In the genomic region with DNA sequence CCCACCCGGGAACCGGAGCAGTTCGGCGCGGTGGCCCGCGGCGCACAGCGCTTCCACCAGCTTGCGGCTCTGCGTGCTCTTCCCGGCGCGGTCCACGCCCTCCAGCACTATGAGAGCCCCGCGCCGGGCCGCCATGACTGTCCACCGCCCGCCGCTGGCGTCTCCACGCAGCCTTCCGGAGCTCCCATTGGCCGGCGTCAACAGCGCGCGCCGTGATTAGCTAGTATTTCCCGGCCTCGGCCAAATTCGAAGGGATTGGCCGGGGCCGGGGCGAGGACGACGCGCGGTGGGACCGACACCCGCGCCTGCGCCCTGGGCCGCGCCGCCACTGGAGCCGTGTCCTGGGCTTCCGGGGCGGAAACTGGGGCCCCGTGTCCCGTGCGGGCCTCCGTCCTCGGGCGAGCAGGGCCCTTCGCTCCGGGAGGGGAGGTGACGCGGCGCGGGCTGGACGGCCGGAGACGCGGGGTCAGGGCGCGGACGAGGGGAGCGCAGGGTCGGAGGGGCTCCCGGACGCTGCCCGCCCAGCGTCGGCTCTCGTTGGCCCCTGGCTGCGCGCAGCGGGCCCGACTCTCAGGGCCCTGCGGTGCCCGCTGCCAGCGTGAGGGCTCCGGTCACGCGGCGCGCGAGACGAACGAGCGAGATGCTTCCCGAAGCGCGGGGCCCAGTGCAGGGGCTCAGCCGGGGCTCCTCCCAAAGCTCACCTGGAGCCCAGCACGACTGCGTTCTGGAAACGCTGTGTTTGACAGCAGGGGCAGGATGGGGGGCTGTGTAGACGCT, we compare ENCODE assay signal across 1 cellular context.
TF ChIP-seq lines count a peak whose summit lies in the region.

A gene with protein sequence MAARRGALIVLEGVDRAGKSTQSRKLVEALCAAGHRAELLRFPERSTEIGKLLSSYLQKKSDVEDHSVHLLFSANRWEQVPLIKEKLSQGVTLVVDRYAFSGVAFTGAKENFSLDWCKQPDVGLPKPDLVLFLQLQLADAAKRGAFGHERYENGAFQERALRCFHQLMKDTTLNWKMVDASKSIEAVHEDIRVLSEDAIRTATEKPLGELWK (minus strand): TSS at position 167 of the 777 bp plus-strand sequence. CDS start 32 bp downstream, at position 135.

TF ChIP-seq in GM12878, 131 proteins besides CTCF, POLR2A, EP300 and RAD21 (continued from another document and continues in another):
- TF ChIP-seq SIN3A (IDR thresholded peaks at IDR 0.05; ENCODE audit: low read depth, low read length) (no peak; the same call in 1 of the 2 replicates), IRF3 (IDR thresholded peaks at IDR 0.05) (0 out of 2 replicates have a peak, but pooled peaks have one; percentile 56), CEBPB (IDR thresholded peaks at IDR 0.05; ENCODE audit: borderline replicate concordance in 1 of 2, low read depth in 2 of 2, low read length in 2 of 2) (no peak), HSF1 (IDR thresholded peaks at IDR 0.05; ENCODE audit: low read depth, low read length) (no peak), SMARCA5 (IDR thresholded peaks at IDR 0.05) (peak; percentile 65; the same call in 1 of the 2 replicates), YY1 (IDR thresholded peaks at IDR 0.05; ENCODE audit: low read depth, low read length) (peak; percentile 96), ZBTB33 (IDR thresholded peaks at IDR 0.05) (no peak), KLF5 (IDR thresholded peaks at IDR 0.05; ENCODE audit: partially characterized antibody) (no peak), POLR2AphosphoS5 (IDR thresholded peaks at IDR 0.05; ENCODE audit: low read length) (peak; percentile 85), ASH2L (IDR thresholded peaks at IDR 0.05; ENCODE audit: borderline replicate concordance, low read depth) (peak; percentile 65; the same call in 1 of the 2 replicates), NFYA (IDR thresholded peaks at IDR 0.05; ENCODE audit: borderline replicate concordance, low read depth, low read length) (no peak), IRF4 (IDR thresholded peaks at IDR 0.05; ENCODE audit: low read depth, low read length) (no peak), FOS (IDR thresholded peaks at IDR 0.05; ENCODE audit: borderline replicate concordance, extremely low read depth, insufficient read length) (no peak), NKRF (conservative IDR thresholded peaks at IDR 0.05) (peak; percentile 95), HCFC1 (IDR thresholded peaks at IDR 0.05; ENCODE audit: low read length) (peak; percentile 61), TAF1 (IDR thresholded peaks at IDR 0.05; ENCODE audit: borderline replicate concordance, low read depth, low read length) (peak; percentile 61; the same call in 1 of the 2 replicates), ZZZ3 (IDR thresholded peaks at IDR 0.05; ENCODE audit: control insufficient read depth, insufficient read length, low read depth) (no peak), RELA (IDR thresholded peaks at IDR 0.05; ENCODE audit: borderline replicate concordance, partially characterized antibody) (peak; percentile 34), SUZ12 (IDR thresholded peaks at IDR 0.05; ENCODE audit: unreplicated experiment) (no peak), NR2C1 (IDR thresholded peaks at IDR 0.05) (peak; percentile 67), MTA2 (IDR thresholded peaks at IDR 0.05; ENCODE audit: low read depth) (no peak), CREB1 (IDR thresholded peaks at IDR 0.05; ENCODE audit: low read depth) (peak; percentile 96), MYB (IDR thresholded peaks at IDR 0.05; ENCODE audit: borderline replicate concordance, low read depth, low read length) (no peak), MEF2A (IDR thresholded peaks at IDR 0.05; ENCODE audit: insufficient read depth, low read depth, low read length) (no peak), MTA3 (IDR thresholded peaks at IDR 0.05; ENCODE audit: borderline replicate concordance, low read length) (no peak), BCL3 (IDR thresholded peaks at IDR 0.05; ENCODE audit: borderline replicate concordance, insufficient read depth, low read depth, low read length, poor library complexity, severe bottlenecking) (no peak), TCF3 (IDR thresholded peaks at IDR 0.05; ENCODE audit: borderline replicate concordance, insufficient read depth, low read depth, low read length) (no peak), BCLAF1 (IDR thresholded peaks at IDR 0.05) (0 out of 2 replicates have a peak, but pooled peaks have one; percentile 25), YBX1 (IDR thresholded peaks at IDR 0.05) (no peak), IKZF1 (conservative IDR thresholded peaks at IDR 0.05) (peak; percentile 90), WRNIP1 (IDR thresholded peaks at IDR 0.05; ENCODE audit: borderline replicate concordance, low read depth, low read length) (no peak), KDM1A (IDR thresholded peaks at IDR 0.05; ENCODE audit: borderline replicate concordance) (no peak), RAD51 (IDR thresholded peaks at IDR 0.05) (no peak), TARDBP (IDR thresholded peaks at IDR 0.05; ENCODE audit: borderline replicate concordance) (no peak), SMC3 (IDR thresholded peaks at IDR 0.05; ENCODE audit: borderline replicate concordance, low read length) (no peak), ATF7 (IDR thresholded peaks at IDR 0.05; ENCODE audit: low read depth) (no peak), KAT2A (conservative IDR thresholded peaks at IDR 0.05; ENCODE audit: control insufficient read depth, low read depth, low read length) (no peak), SREBF2 (IDR thresholded peaks at IDR 0.05; ENCODE audit: low read length) (no peak), TCF12 (IDR thresholded peaks at IDR 0.05; ENCODE audit: low read depth, low read length) (peak; percentile 37; the same call in 1 of the 2 replicates), CHD1 (IDR thresholded peaks at IDR 0.05; ENCODE audit: low read depth, low read length) (no peak)
- TF ChIP-seq, protein P1, sequence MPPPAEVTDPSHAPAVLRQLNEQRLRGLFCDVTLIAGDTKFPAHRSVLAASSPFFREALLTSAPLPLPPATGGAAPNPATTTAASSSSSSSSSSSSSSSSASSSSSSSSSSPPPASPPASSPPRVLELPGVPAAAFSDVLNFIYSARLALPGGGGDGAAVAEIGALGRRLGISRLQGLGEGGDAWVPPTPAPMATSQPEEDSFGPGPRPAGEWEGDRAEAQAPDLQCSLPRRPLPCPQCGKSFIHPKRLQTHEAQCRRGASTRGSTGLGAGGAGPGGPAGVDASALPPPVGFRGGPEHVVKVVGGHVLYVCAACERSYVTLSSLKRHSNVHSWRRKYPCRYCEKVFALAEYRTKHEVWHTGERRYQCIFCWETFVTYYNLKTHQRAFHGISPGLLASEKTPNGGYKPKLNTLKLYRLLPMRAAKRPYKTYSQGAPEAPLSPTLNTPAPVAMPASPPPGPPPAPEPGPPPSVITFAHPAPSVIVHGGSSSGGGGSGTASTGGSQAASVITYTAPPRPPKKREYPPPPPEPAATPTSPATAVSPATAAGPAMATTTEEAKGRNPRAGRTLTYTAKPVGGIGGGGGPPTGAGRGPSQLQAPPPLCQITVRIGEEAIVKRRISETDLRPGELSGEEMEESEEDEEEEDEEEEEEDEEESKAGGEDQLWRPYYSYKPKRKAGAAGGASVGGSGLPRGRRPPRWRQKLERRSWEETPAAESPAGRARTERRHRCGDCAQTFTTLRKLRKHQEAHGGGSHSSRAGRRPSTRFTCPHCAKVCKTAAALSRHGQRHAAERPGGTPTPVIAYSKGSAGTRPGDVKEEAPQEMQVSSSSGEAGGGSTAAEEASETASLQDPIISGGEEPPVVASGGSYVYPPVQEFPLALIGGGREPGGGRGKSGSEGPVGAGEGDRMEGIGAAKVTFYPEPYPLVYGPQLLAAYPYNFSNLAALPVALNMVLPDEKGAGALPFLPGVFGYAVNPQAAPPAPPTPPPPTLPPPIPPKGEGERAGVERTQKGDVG (CRISPR knock-in tag; IDR thresholded peaks at IDR 0.05) = no peak
